Comparison of ENCODE assay signal across 8 cellular contexts in genomic region chr12:104137175-104137901, GRCh38. TPM values are rescaled to one million over a fixed set of nuclear protein-coding genes. Genes with fewer than 3 reads are reported as not detected.
A peak's percentile ranks its signal among the peaks of the same experiment; 100 is the strongest.
DNase-seq lines count a peak whose midpoint lies in the region; ATAC-seq, FAIRE-seq and TF ChIP-seq lines count a peak whose summit lies in the region.

No MANE protein-coding gene starts in this region.

- H3K36me3 ChIP-seq in endothelial cell of umbilical vein (ENCODE audit: control insufficient read depth in 2 of 2, extremely low read depth in 1 of 2, insufficient read depth in 2 of 2, low read length in 2 of 2) = peaks cover 4 to 5% of the 10 kb centered on the region in 2 experiments

- no peak for TF ChIP-seq CTCF in endothelial cell of umbilical vein (IDR thresholded peaks at IDR 0.05; ENCODE audit: extremely low read depth in 1 of 2, insufficient read depth in 1 of 2, low read depth in 1 of 2, low read length in 2 of 2)

- H3K4me1 ChIP-seq in endothelial cell of umbilical vein (ENCODE audit: control insufficient read depth, extremely low read depth, insufficient read depth, low read length) = peaks cover 18% of the 10 kb centered on the region

- CTCF ChIA-PET in endothelial cell of umbilical vein (lab: Charles Lee) = interaction anchor here (1.2 to 3.1 kb wide), 8 partner anchors 9 to 40 kb away, joined by 3 to 12 read pairs (median 4); no protein-coding TSS in a partner anchor

- DNase-seq in NCI-H345 (lab: John Stamatoyannopoulos, UW) (peak; percentile 35), NCI-H345 treated with DMSO at 0.1 percent for 48 hours (lab: John Stamatoyannopoulos, UW; ENCODE audit: unreplicated experiment) (no peak), NCI-H748 treated with DMSO at 0.1 percent for 48 hours (lab: John Stamatoyannopoulos, UW) (peak; percentile 23), endothelial cell of umbilical vein (ENCODE audit: low read depth, low spot score) (peak; percentile 57), midbrain (lab: John Stamatoyannopoulos, UW) (peak; percentile 31)
- peak; percentile 78 for DNase-seq in activated CD8-positive, alpha-beta memory T cell treated with anti-CD3 and anti-CD28 coated beads, Interleukin-2, amount 50 U/mL, for 48 hours
- peak; percentile 33 to 38 for DNase-seq in stimulated activated CD8-positive, alpha-beta memory T cell treated with anti-CD3 and anti-CD28 coated beads, Interleukin-2, amount 100 ng/mL, for 48 hours (ENCODE audit: low read depth in 2 of 2)

- H3K79me2 ChIP-seq in endothelial cell of umbilical vein (ENCODE audit: control insufficient read depth, insufficient read depth, low read length) = peaks cover 27% of the 10 kb centered on the region

- H3K27ac ChIP-seq in endothelial cell of umbilical vein (ENCODE audit: insufficient read depth, low read depth, low read length) = peak overlapping the region; percentile 52

- H3K27me3 ChIP-seq in endothelial cell of umbilical vein (ENCODE audit: control insufficient read depth in 2 of 2, insufficient read depth in 2 of 2, low read length in 2 of 2) = no peaks in the 10 kb centered on the region

- no TSS peak for BruUV-seq in endothelial cell of umbilical vein (replicated peaks; lab: Mats Ljungman, UMichigan)

- H3K4me2 ChIP-seq in endothelial cell of umbilical vein (ENCODE audit: insufficient read depth, low read length) = peak overlapping the region; percentile 99

- no peaks in the 10 kb centered on the region for H3K9me3 ChIP-seq in endothelial cell of umbilical vein (replicated peaks; ENCODE audit: control insufficient read depth, insufficient read depth, low read length)

- intact Hi-C loops in endothelial cell of umbilical vein (cut with micrococcal nuclease) = loop anchor here (5.0 kb wide), 1 partner anchor 150 kb away; no protein-coding TSS in a partner anchor

- H3K9ac ChIP-seq in endothelial cell of umbilical vein (replicated peaks; ENCODE audit: extremely low read depth, insufficient read depth, low read length) = peak overlapping the region; percentile 95

- POLR2A ChIA-PET in endothelial cell of umbilical vein (lab: Charles Lee) = interaction anchor here (1.0 to 1.3 kb wide), 3 partner anchors 73 to 172 kb away, joined by 3 read pairs; partner anchors contain the start of gene TDG

- dilution Hi-C loops in endothelial cell of umbilical vein (cut with MboI; ENCODE audit: extremely low pct_ligation_motif_present, low sequenced_read_pairs) = no loop called here

- H2AFZ ChIP-seq in endothelial cell of umbilical vein (ENCODE audit: low read depth, low read length) = peak overlapping the region; percentile 65

- no peaks in the 10 kb centered on the region for H3K9me1 ChIP-seq in endothelial cell of umbilical vein (replicated peaks; ENCODE audit: control insufficient read depth, extremely low read depth, insufficient read depth, low read length)

- peak; percentile 82 for FAIRE-seq in endothelial cell of umbilical vein (lab: Jason Lieb, UNC)

- ATAC-seq in HG02884 (IDR thresholded peaks at IDR 0.05; ENCODE audit: unreplicated experiment) = peak; percentile 22

- H3K4me3 ChIP-seq in endothelial cell of umbilical vein (replicated peaks in 1 of 3; ENCODE audit: insufficient read depth in 1 of 3, low read depth in 1 of 3, low read length in 3 of 3) = peak overlapping the region; percentile 46 to 96 (median 65)

- H4K20me1 ChIP-seq in endothelial cell of umbilical vein (replicated peaks; ENCODE audit: control insufficient read depth, extremely low read depth, insufficient read depth, low read length) = no peaks in the 10 kb centered on the region

- TF ChIP-seq POLR2A in endothelial cell of umbilical vein (IDR thresholded peaks at IDR 0.05; ENCODE audit: low read depth, low read length) = no peak

TF ChIP-seq in endothelial cell of umbilical vein, 7 proteins besides CTCF, POLR2A, EP300 and RAD21:
- TF ChIP-seq MAX (IDR thresholded peaks at IDR 0.05; ENCODE audit: insufficient read depth, insufficient read length) = no peak

RNA-seq across cellular contexts. Expression of gene NFYB, which starts 0.7 kb away (rescaled TPM):
- 18.9 and 23.3 TPM in 2 replicates for total RNA-seq in endothelial cell of umbilical vein
- 9.7 and 10.2 TPM in 2 replicates for polyA plus RNA-seq in endothelial cell of umbilical vein
- polyA plus RNA-seq in endothelial cell of umbilical vein (2011; cell fraction: cytosol; rRNA removed) = 11.5 and 12.3 TPM in 2 replicates
- 15.3 and 23.8 TPM in 2 replicates for polyA plus RNA-seq in endothelial cell of umbilical vein (2011; cell fraction: nucleus; rRNA removed)
- polyA plus RNA-seq in endothelial cell of umbilical vein (2012) = 17.9 and 27.0 TPM in 2 replicates
- 9.0 and 9.1 TPM in 2 replicates for polyA minus RNA-seq in endothelial cell of umbilical vein
- polyA minus RNA-seq in endothelial cell of umbilical vein (2011; cell fraction: cytosol; rRNA and poly(A)+ RNA removed) = 13.9 TPM
- polyA minus RNA-seq in endothelial cell of umbilical vein (2011; cell fraction: nucleus; rRNA and poly(A)+ RNA removed) = 6.3 and 8.7 TPM in 2 replicates
